9 cellular contexts compared by ENCODE assay signal in genomic region chr17:15649861-15650391, GRCh38. TPM values are rescaled to one million over a fixed set of nuclear protein-coding genes. Genes with fewer than 3 reads are reported as not detected.
A peak's percentile ranks its signal among the peaks of the same experiment; 100 is the strongest.
DNase-seq lines count a peak whose midpoint lies in the region; ATAC-seq, FAIRE-seq and TF ChIP-seq lines count a peak whose summit lies in the region.
"Had no signal": no experiment of that assay in that cellular context is flagged by ENCODE, and none has a peak within 500 bp of the region (broad histone marks: within the 10 kb centered on the region; RNA-seq: fewer than 3 reads in every experiment).

No MANE protein-coding gene starts in this region.

- no peak for TF ChIP-seq CTCF in breast epithelium (IDR thresholded peaks at IDR 0.05)

- no peaks in the 10 kb centered on the region for H3K36me3 ChIP-seq in breast epithelium

- peaks cover 0 to 14% of the 10 kb centered on the region in 2 donors for H3K4me1 ChIP-seq in breast epithelium

- H3K36me3 Mint-ChIP-seq in T-helper 2 cell treated with Interferon-gamma antibody and Interleukin-4, amounts not matched to agents 5 μg/mL and 100 μg/mL, for 36 hours (ENCODE audit: low read depth): peaks cover 4% of the 10 kb centered on the region
- peaks cover 6% of the 10 kb centered on the region for H3K36me3 Mint-ChIP-seq in activated naive CD8-positive, alpha-beta T cell treated with anti-CD3 and anti-CD28 coated beads, Interleukin-2, amount 50 U/mL, for 24 hours (ENCODE audit: low read depth)

- H3K4me3 ChIP-seq in breast epithelium: peak overlapping the region; percentile 47 to 62 (median 48)

- FAIRE-seq in urothelium cell line (lab: Jason Lieb, UNC): no peak

- ATAC-seq in activated naive CD8-positive, alpha-beta T cell treated with anti-CD3 and anti-CD28 coated beads, Interleukin-2, amount 50 U/mL, for 24 hours: no peak

- intact Hi-C loops in breast epithelium (cut with DNase I; ENCODE audit: low total_unique reads): no loop called here

- no peaks in the 10 kb centered on the region for H3K27me3 Mint-ChIP-seq in T-helper 2 cell treated with Interferon-gamma antibody and Interleukin-4, amounts not matched to agents 5 μg/mL and 100 μg/mL, for 36 hours (ENCODE audit: low read depth)
- H3K27me3 Mint-ChIP-seq in activated naive CD8-positive, alpha-beta T cell treated with anti-CD3 and anti-CD28 coated beads, Interleukin-2, amount 50 U/mL, for 24 hours: no peaks in the 10 kb centered on the region
- H3K27me3 Mint-ChIP-seq: CD8-positive, alpha-beta memory T cell had no signal

- H3K27ac ChIP-seq in breast epithelium: peak overlapping the region; percentile 68 to 76

- no peak for DNase-seq in T-helper 2 cell treated with Interferon-gamma antibody and Interleukin-4, amounts not matched to agents 5 μg/mL and 100 μg/mL, for 36 hours (ENCODE audit: low spot score)
- DNase-seq in T-helper 2 cell (no peak), breast epithelium (ENCODE audit: low spot score in 2 of 2) (peak; percentile 49 to 57), medulla oblongata (ENCODE audit: extremely low spot score) (peak; percentile 42), urothelium cell line (ENCODE audit: low spot score) (peak; percentile 31), HuH-7 (ENCODE audit: low spot score) (no peak), DMS 273 treated with DMSO at 0.1 percent for 48 hours (lab: John Stamatoyannopoulos, UW) (no peak)
- DNase-seq in activated naive CD8-positive, alpha-beta T cell treated with anti-CD3 and anti-CD28 coated beads, Interleukin-2, amount 50 U/mL, for 24 hours: no peak
- DNase-seq: CD8-positive, alpha-beta memory T cell had no signal

- H3K4me3 Mint-ChIP-seq in T-helper 2 cell treated with Interferon-gamma antibody and Interleukin-4, amounts not matched to agents 5 μg/mL and 100 μg/mL, for 36 hours: peak overlapping the region; percentile 72
- no peak overlapping the region for H3K4me3 Mint-ChIP-seq in activated naive CD8-positive, alpha-beta T cell treated with anti-CD3 and anti-CD28 coated beads, Interleukin-2, amount 50 U/mL, for 24 hours

- H3K9me3 ChIP-seq in breast epithelium: no peaks in the 10 kb centered on the region

- no peaks in the 10 kb centered on the region for H3K27me3 ChIP-seq in breast epithelium

- H3K27ac Mint-ChIP-seq in T-helper 2 cell treated with Interferon-gamma antibody and Interleukin-4, amounts not matched to agents 5 μg/mL and 100 μg/mL, for 36 hours: no peak overlapping the region
- H3K27ac Mint-ChIP-seq in activated naive CD8-positive, alpha-beta T cell treated with anti-CD3 and anti-CD28 coated beads, Interleukin-2, amount 50 U/mL, for 24 hours: no peak overlapping the region

- no peaks in the 10 kb centered on the region for H3K9me3 Mint-ChIP-seq in T-helper 2 cell treated with Interferon-gamma antibody and Interleukin-4, amounts not matched to agents 5 μg/mL and 100 μg/mL, for 36 hours
- H3K9me3 Mint-ChIP-seq in activated naive CD8-positive, alpha-beta T cell treated with anti-CD3 and anti-CD28 coated beads, Interleukin-2, amount 50 U/mL, for 24 hours: no peaks in the 10 kb centered on the region
- H3K9me3 Mint-ChIP-seq: CD8-positive, alpha-beta memory T cell had no signal

- H3K4me1 Mint-ChIP-seq in T-helper 2 cell treated with Interferon-gamma antibody and Interleukin-4, amounts not matched to agents 5 μg/mL and 100 μg/mL, for 36 hours (ENCODE audit: low read depth): peaks cover 25% of the 10 kb centered on the region
- H3K4me1 Mint-ChIP-seq in activated naive CD8-positive, alpha-beta T cell treated with anti-CD3 and anti-CD28 coated beads, Interleukin-2, amount 50 U/mL, for 24 hours: peaks cover 3% of the 10 kb centered on the region

- no peak for TF ChIP-seq POLR2A in breast epithelium (IDR thresholded peaks at IDR 0.05)

RNA-seq across cellular contexts. Expression of gene FBXW10B, which starts 30.4 kb away (rescaled TPM):
- 1 to 10 TPM in 1 of 3 donors, under 1 TPM in 1, not detected in 1; 0.48 to 4.9 TPM for total RNA-seq in breast epithelium

RNA-seq across cellular contexts. Expression of gene TRIM16, which starts 34.2 kb away (rescaled TPM):
- total RNA-seq in breast epithelium: 10 to 100 TPM; 12.5 to 15.4 (median 13.3) TPM

RNA-seq across cellular contexts. Expression of gene ZNF286A, which starts 49.6 kb away (rescaled TPM):
- total RNA-seq in breast epithelium: 10 to 100 TPM; 22.9 to 27.5 (median 23.3) TPM

Comparison
In these comparisons a context has a peak if more than half of its experiments do, and no peak if none do; other contexts are left out.
1. DNase-seq: peak in breast epithelium (2 of 2), medulla oblongata (single experiment) and urothelium cell line (single experiment); none in T-helper 2 cell treated with Interferon-gamma antibody and Interleukin-4, amounts not matched to agents 5 μg/mL and 100 μg/mL, for 36 hours (single experiment), T-helper 2 cell (0 of 5), HuH-7 (single experiment), activated naive CD8-positive, alpha-beta T cell treated with anti-CD3 and anti-CD28 coated beads, Interleukin-2, amount 50 U/mL, for 24 hours (single experiment) and DMS 273 treated with DMSO at 0.1 percent for 48 hours (single experiment).